Comparison of ENCODE assay signal across 1 cellular context in genomic region chr17:74454197-74455024, GRCh38.
TF ChIP-seq lines count a peak whose summit lies in the region.

No MANE protein-coding gene starts in this region.

TF ChIP-seq in HepG2, 621 proteins besides CTCF, POLR2A, EP300 and RAD21 (continued from another document and continues in another):
- no peak for TF ChIP-seq NFAT5 (CRISPR knock-in tag; IDR thresholded peaks at IDR 0.05)
- 0 out of 2 replicates have a peak, but pooled peaks have one; percentile 48 for TF ChIP-seq HMG20B (CRISPR knock-in tag; conservative IDR thresholded peaks at IDR 0.05)
- TF ChIP-seq RFXAP (CRISPR knock-in tag; IDR thresholded peaks at IDR 0.05; ENCODE audit: borderline replicate concordance) = peak; percentile 68; the same call in 1 of the 2 replicates
- TF ChIP-seq KDM3A (CRISPR knock-in tag; IDR thresholded peaks at IDR 0.05; ENCODE audit: low read depth) = peak; percentile 60
- no peak for TF ChIP-seq TCF12 (IDR thresholded peaks at IDR 0.05)
- peak; percentile 81; the same call in 1 of the 2 replicates for TF ChIP-seq TCF12 (CRISPR knock-in tag; IDR thresholded peaks at IDR 0.05)
- peak; percentile 89 for TF ChIP-seq ZNF230 (CRISPR knock-in tag; IDR thresholded peaks at IDR 0.05)
- TF ChIP-seq HOXD1 (CRISPR knock-in tag; IDR thresholded peaks at IDR 0.05) = no peak
- TF ChIP-seq SIX4 (CRISPR knock-in tag; IDR thresholded peaks at IDR 0.05) = peak; percentile 92
- TF ChIP-seq ZNF383 (CRISPR knock-in tag; IDR thresholded peaks at IDR 0.05; ENCODE audit: borderline replicate concordance) = no peak
- TF ChIP-seq SKI (IDR thresholded peaks at IDR 0.05; ENCODE audit: partially characterized antibody) = peak; percentile 23
- peak; percentile 70 for TF ChIP-seq JARID2 (CRISPR knock-in tag; IDR thresholded peaks at IDR 0.05; ENCODE audit: insufficient replicate concordance)
- peak; percentile 65 for TF ChIP-seq PHF8 (CRISPR knock-in tag; IDR thresholded peaks at IDR 0.05)
- 0 out of 2 replicates have a peak, but pooled peaks have one; percentile 39 for TF ChIP-seq ZNF124 (CRISPR knock-in tag; IDR thresholded peaks at IDR 0.05)
- no peak for TF ChIP-seq ZFP36 (IDR thresholded peaks at IDR 0.05; ENCODE audit: borderline replicate concordance, low read depth, low read length, partially characterized antibody)
- no peak for TF ChIP-seq TBL1XR1 (IDR thresholded peaks at IDR 0.05; ENCODE audit: borderline replicate concordance, low read length, partially characterized antibody)
- 0 out of 2 replicates have a peak, but pooled peaks have one; percentile 55 for TF ChIP-seq CENPT (CRISPR knock-in tag; IDR thresholded peaks at IDR 0.05; ENCODE audit: low read depth)
- no peak for TF ChIP-seq ZNF33A (CRISPR knock-in tag; IDR thresholded peaks at IDR 0.05; ENCODE audit: borderline replicate concordance)
- no peak for TF ChIP-seq THYN1 (CRISPR knock-in tag; IDR thresholded peaks at IDR 0.05; ENCODE audit: borderline replicate concordance, low read depth)
- no peak for TF ChIP-seq GATAD1 (CRISPR knock-in tag; IDR thresholded peaks at IDR 0.05)
- peak; percentile 33 to 34; a peak in 2 of 4 replicates for TF ChIP-seq NR2F1 (CRISPR knock-in tag; IDR thresholded peaks at IDR 0.05)
- TF ChIP-seq ZNF564 (CRISPR knock-in tag; IDR thresholded peaks at IDR 0.05) = peak; percentile 85
- TF ChIP-seq ZNF143 (CRISPR knock-in tag; IDR thresholded peaks at IDR 0.05) = peak; percentile 22; the same call in 1 of the 2 replicates
- TF ChIP-seq CBX1 (IDR thresholded peaks at IDR 0.05; ENCODE audit: low read depth) = peak; percentile 38
- no peak for TF ChIP-seq ZNF672 (CRISPR knock-in tag; IDR thresholded peaks at IDR 0.05)
- TF ChIP-seq ZNF280D (CRISPR knock-in tag; IDR thresholded peaks at IDR 0.05) = peak; percentile 90
- TF ChIP-seq WIZ (CRISPR knock-in tag; IDR thresholded peaks at IDR 0.05) = peak; percentile 70; the same call in 1 of the 2 replicates
- TF ChIP-seq ZNF709 (CRISPR knock-in tag; IDR thresholded peaks at IDR 0.05) = peak; percentile 69
- TF ChIP-seq ZNF503 (CRISPR knock-in tag; IDR thresholded peaks at IDR 0.05) = peak; percentile 48; the same call in 1 of the 2 replicates
- no peak; the same call in 1 of the 2 replicates for TF ChIP-seq ZNF563 (CRISPR knock-in tag; IDR thresholded peaks at IDR 0.05)
- peak; percentile 25; the same call in 1 of the 2 replicates for TF ChIP-seq SMAD1 (CRISPR knock-in tag; IDR thresholded peaks at IDR 0.05; ENCODE audit: borderline replicate concordance, low read depth)
- TF ChIP-seq ZBTB20 (CRISPR knock-in tag; IDR thresholded peaks at IDR 0.05; ENCODE audit: borderline replicate concordance, low read depth) = peak; percentile 65; the same call in 1 of the 2 replicates
- 0 out of 2 replicates have a peak, but pooled peaks have one; percentile 8 for TF ChIP-seq PCBP1 (IDR thresholded peaks at IDR 0.05; ENCODE audit: borderline replicate concordance, low read depth, low read length)
- TF ChIP-seq ZHX1 (CRISPR knock-in tag; IDR thresholded peaks at IDR 0.05; ENCODE audit: low read depth) = peak; percentile 59; the same call in 1 of the 2 replicates
- TF ChIP-seq YY1 (IDR thresholded peaks at IDR 0.05; ENCODE audit: insufficient read depth, insufficient replicate concordance, low read depth, low read length) = peak; percentile 26
- TF ChIP-seq FOXO4 (CRISPR knock-in tag; conservative IDR thresholded peaks at IDR 0.05) = no peak
- peak; percentile 71; the same call in 1 of the 2 replicates for TF ChIP-seq ZNF782 (CRISPR knock-in tag; IDR thresholded peaks at IDR 0.05; ENCODE audit: borderline replicate concordance)
- peak; percentile 51; the same call in 1 of the 2 replicates for TF ChIP-seq ZNF331 (CRISPR knock-in tag; IDR thresholded peaks at IDR 0.05)
- no peak for TF ChIP-seq ZNF678 (CRISPR knock-in tag; IDR thresholded peaks at IDR 0.05)
- TF ChIP-seq ETV5 (CRISPR knock-in tag; IDR thresholded peaks at IDR 0.05; ENCODE audit: borderline replicate concordance) = peak; percentile 47; the same call in 1 of the 2 replicates
- TF ChIP-seq ZNF784 (CRISPR knock-in tag; IDR thresholded peaks at IDR 0.05; ENCODE audit: borderline replicate concordance) = peak; percentile 39; the same call in 1 of the 2 replicates
- TF ChIP-seq ZBTB10 (CRISPR knock-in tag; IDR thresholded peaks at IDR 0.05; ENCODE audit: borderline replicate concordance) = no peak; the same call in 1 of the 2 replicates
